Comparison of ENCODE assay signal across 8 cellular contexts in the genomic region with DNA sequence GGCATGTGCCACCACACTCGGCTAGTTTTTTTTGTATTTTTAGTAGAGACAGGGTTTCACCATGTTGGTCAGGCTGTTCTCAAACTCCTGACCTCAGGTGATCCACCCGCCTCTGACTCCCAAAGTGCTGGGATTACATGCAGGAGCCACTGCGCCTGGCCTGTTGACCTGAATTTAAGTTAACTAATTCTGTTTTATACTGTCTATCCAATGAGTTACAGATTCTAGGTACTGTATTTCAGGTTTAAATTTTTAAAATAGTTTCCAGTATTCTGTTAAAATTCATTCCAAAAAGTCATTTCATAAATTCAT. TPM values are rescaled to one million over a fixed set of nuclear protein-coding genes. Genes with fewer than 3 reads are reported as not detected.
"Had no signal": no experiment of that assay in that cellular context is flagged by ENCODE, and none has a peak within 500 bp of the region (broad histone marks: within the 10 kb centered on the region; RNA-seq: fewer than 3 reads in every experiment).

No MANE protein-coding gene starts in this region.

RNA-seq across cellular contexts. Expression of a gene that starts 52.5 kb away (rescaled TPM):
- total RNA-seq: activated CD4-positive, alpha-beta T cell treated with anti-CD3 and anti-CD28 coated beads for 36 hours; activated CD4-positive, alpha-beta T cell treated with anti-CD3 and anti-CD28 coated beads, Interleukin-2, amount 10 ng/mL, durations not matched to agents 7 days and 5 days; activated CD8-positive, alpha-beta T cell treated with anti-CD3 and anti-CD28 coated beads, Interleukin-2, amount 10 ng/mL, durations not matched to agents 7 days and 5 days; activated T-helper 1 cell treated with anti-CD3 and anti-CD28 coated beads, Interleukin-12 subunit alpha, Interleukin-12 subunit beta, Interleukin-2, Interleukin-4 antibody, amounts not matched to agents 30 ng/mL and 10 ng/mL and 1 ng/mL, durations not matched to agents 14 hours and 24 hours and 36 hours; LHCN-M2; OCI-LY7; Right ventricle myocardium superior; T-helper 1 cell treated with Interleukin-12 subunit alpha and Interleukin-12 subunit beta and Interleukin-4 antibody, amounts not matched to agents 30 ng/mL and 1 ng/mL, for 36 hours had no signal
